21 cellular contexts compared by ENCODE assay signal in the genomic region with DNA sequence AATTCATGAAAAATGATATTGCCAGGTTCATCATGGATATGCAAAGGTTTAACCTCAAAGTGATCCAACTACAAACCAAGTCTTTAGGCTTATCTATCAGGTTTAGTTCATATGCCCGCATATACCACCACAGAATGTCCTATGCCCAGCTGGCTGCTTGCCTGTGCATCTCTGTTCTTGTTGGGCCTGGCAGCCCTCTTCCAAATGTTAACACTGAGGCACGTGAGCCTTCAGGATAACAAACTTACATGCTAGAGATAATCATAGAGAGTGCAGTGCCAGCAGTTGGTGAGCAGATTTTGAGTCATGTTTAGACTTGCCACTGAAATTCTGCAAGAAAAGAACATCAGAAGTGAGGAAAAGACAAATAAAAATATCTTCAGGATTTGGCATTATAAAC.
"Had no signal": no experiment of that assay in that cellular context is flagged by ENCODE, and none has a peak within 500 bp of the region (broad histone marks: within the 10 kb centered on the region; RNA-seq: fewer than 3 reads in every experiment).

No MANE protein-coding gene starts in this region.

- H3K9me3 ChIP-seq: gastrocnemius medialis, prostate gland, testis, tibial nerve, upper lobe of right lung, vagina had no signal

- H3K36me3 ChIP-seq: gastrocnemius medialis, prostate gland, spleen, tibial nerve, upper lobe of right lung, vagina had no signal

- H3K27me3 Mint-ChIP-seq: naive thymus-derived CD4-positive, alpha-beta T cell; stimulated activated naive B cell treated with anti-CD40 and anti-IgM and Interleukin-4, amounts not matched to agents 10 μg/mL and 1 μg/mL and 100 μg/mL, for 72 hours; stimulated activated naive CD8-positive, alpha-beta T cell treated with anti-CD3 and anti-CD28 coated beads, Interleukin-15, amount 100 ng/mL, for 72 hours had no signal

- ATAC-seq: esophagus mucosa; gastrocnemius medialis; naive thymus-derived CD4-positive, alpha-beta T cell; sciatic nerve; stimulated activated naive CD8-positive, alpha-beta T cell treated with anti-CD3 and anti-CD28 coated beads, Interleukin-15, amount 100 ng/mL, for 72 hours; upper lobe of right lung had no signal

- FAIRE-seq: endometrium, keratinocyte had no signal

- H3K27ac Mint-ChIP-seq: immature natural killer cell; naive thymus-derived CD4-positive, alpha-beta T cell; stimulated activated naive B cell treated with anti-CD40 and anti-IgM and Interleukin-4, amounts not matched to agents 10 μg/mL and 1 μg/mL and 100 μg/mL, for 72 hours; stimulated activated naive CD8-positive, alpha-beta T cell treated with anti-CD3 and anti-CD28 coated beads, Interleukin-15, amount 100 ng/mL, for 72 hours had no signal

- DNase-seq: effector memory CD4-positive, alpha-beta T cell; gastrocnemius medialis; immature natural killer cell; naive thymus-derived CD4-positive, alpha-beta T cell; nephron progenitor cell; spleen; stimulated activated CD4-positive, alpha-beta T cell treated with anti-CD3 and anti-CD28 coated beads, Interleukin-15, amount 100 ng/mL, for 24 hours; stimulated activated CD4-positive, alpha-beta T cell treated with anti-CD3 and anti-CD28 coated beads, Interleukin-1b, Interleukin-23, amount 100 ng/mL, for 48 hours; stimulated activated CD4-positive, alpha-beta T cell treated with anti-CD3 and anti-CD28 coated beads, Interleukin-4, amount 100 ng/mL, for 24 hours; stimulated activated naive B cell treated with anti-CD40 and anti-IgM and Interleukin-4, amounts not matched to agents 10 μg/mL and 1 μg/mL and 100 μg/mL, for 72 hours; stimulated activated naive CD8-positive, alpha-beta T cell treated with anti-CD3 and anti-CD28 coated beads, Interleukin-15, amount 100 ng/mL, for 72 hours; testis; upper lobe of right lung had no signal

- H3K27me3 ChIP-seq: gastrocnemius medialis, spleen, testis, tibial nerve, upper lobe of right lung, vagina had no signal

- H3K4me3 Mint-ChIP-seq: immature natural killer cell; naive thymus-derived CD4-positive, alpha-beta T cell; nephron progenitor cell; stimulated activated naive B cell treated with anti-CD40 and anti-IgM and Interleukin-4, amounts not matched to agents 10 μg/mL and 1 μg/mL and 100 μg/mL, for 72 hours; stimulated activated naive CD8-positive, alpha-beta T cell treated with anti-CD3 and anti-CD28 coated beads, Interleukin-15, amount 100 ng/mL, for 72 hours had no signal

- H3K4me1 ChIP-seq: gastrocnemius medialis, parathyroid adenoma, prostate gland, spleen, testis, tibial nerve, upper lobe of right lung, vagina had no signal

- H3K4me3 ChIP-seq: gastrocnemius medialis, prostate gland, spleen, testis, tibial nerve, upper lobe of right lung, vagina had no signal

- H3K9me3 Mint-ChIP-seq: nephron progenitor cell; stimulated activated naive B cell treated with anti-CD40 and anti-IgM and Interleukin-4, amounts not matched to agents 10 μg/mL and 1 μg/mL and 100 μg/mL, for 72 hours had no signal

- H3K36me3 Mint-ChIP-seq: immature natural killer cell; naive thymus-derived CD4-positive, alpha-beta T cell; stimulated activated naive B cell treated with anti-CD40 and anti-IgM and Interleukin-4, amounts not matched to agents 10 μg/mL and 1 μg/mL and 100 μg/mL, for 72 hours had no signal

- H3K27ac ChIP-seq: gastrocnemius medialis, parathyroid adenoma, prostate gland, spleen, testis, tibial nerve, upper lobe of right lung, vagina had no signal

- H3K4me1 Mint-ChIP-seq: immature natural killer cell; naive thymus-derived CD4-positive, alpha-beta T cell; stimulated activated naive B cell treated with anti-CD40 and anti-IgM and Interleukin-4, amounts not matched to agents 10 μg/mL and 1 μg/mL and 100 μg/mL, for 72 hours; stimulated activated naive CD8-positive, alpha-beta T cell treated with anti-CD3 and anti-CD28 coated beads, Interleukin-15, amount 100 ng/mL, for 72 hours had no signal
